In genomic region chr5:38994329-38994927, GRCh38 we compare ENCODE assay signal across 8 cellular contexts.
DNase-seq lines count a peak whose midpoint lies in the region; ATAC-seq and TF ChIP-seq lines count a peak whose summit lies in the region.

No MANE protein-coding gene starts in this region.

- in situ Hi-C loops in SK-MEL-5 (cut with HindIII; ENCODE audit: low pct_unique_long_range_greater_than_20kb, low sequenced_read_pairs): no loop called here

- no peak overlapping the region for H3K27ac Mint-ChIP-seq in nephron

- H3K27me3 ChIP-seq in DND-41 (ENCODE audit: insufficient read depth, low read length, poor library complexity): no peaks in the 10 kb centered on the region
- H3K27me3 ChIP-seq in fibroblast of lung (ENCODE audit: control insufficient read depth, insufficient read depth, low read length): no peaks in the 10 kb centered on the region
- no peaks in the 10 kb centered on the region for H3K27me3 ChIP-seq in testis

- no peak for DNase-seq in DND-41
- peak; percentile 95 for DNase-seq in SK-MEL-5 (ENCODE audit: low read depth, low spot score)
- DNase-seq in fibroblast of lung (ENCODE audit: low read depth in 2 of 2): peak; percentile 55 to 84
- no peak for DNase-seq in testis

- H3K79me2 ChIP-seq in DND-41 (ENCODE audit: insufficient read depth, low read length) (peaks cover 34% of the 10 kb centered on the region), fibroblast of lung (ENCODE audit: control insufficient read depth, insufficient read depth, low read length) (no peaks in the 10 kb centered on the region)

- H3K4me3 ChIP-seq in DND-41 (ENCODE audit: low read depth in 1 of 2, low read length in 2 of 2) (no peak overlapping the region), fibroblast of lung (replicated peaks in 1 of 4; ENCODE audit: control extremely low read depth in 1 of 4, insufficient read depth in 1 of 4, low read depth in 3 of 4, low read length in 4 of 4) (no peak overlapping the region), testis (no peak overlapping the region)

- no peaks in the 10 kb centered on the region for H3K27me3 Mint-ChIP-seq in nephron (ENCODE audit: low read depth)

- H3K4me1 ChIP-seq in DND-41 (ENCODE audit: insufficient read depth, low read length): no peaks in the 10 kb centered on the region
- H3K4me1 ChIP-seq in fibroblast of lung (ENCODE audit: control insufficient read depth, extremely low read depth, insufficient read depth, low read length): no peaks in the 10 kb centered on the region
- H3K4me1 ChIP-seq in testis: no peaks in the 10 kb centered on the region

- no peak overlapping the region for H3K4me3 Mint-ChIP-seq in nephron

- TF ChIP-seq POLR2A in testis (IDR thresholded peaks at IDR 0.05): no peak

- peak; percentile 67 for TF ChIP-seq RAD21 in Ishikawa (IDR thresholded peaks at IDR 0.05; ENCODE audit: low read depth)

- peak; percentile 35; the same call in 1 of the 3 replicates for ATAC-seq in DND-41 (ENCODE audit: insufficient read depth, low read depth)
- no peak for ATAC-seq in HG02852 (IDR thresholded peaks at IDR 0.05; ENCODE audit: unreplicated experiment)

- H4K20me1 ChIP-seq in DND-41 (ENCODE audit: insufficient read depth, low read length): no peaks in the 10 kb centered on the region; the same call in 1 of the 2 replicates
- no peaks in the 10 kb centered on the region for H4K20me1 ChIP-seq in fibroblast of lung (ENCODE audit: control insufficient read depth, extremely low read depth, insufficient read depth, low read length)

- peaks cover 52% of the 10 kb centered on the region for H3K36me3 Mint-ChIP-seq in nephron (ENCODE audit: low read depth)

- 48 to 56% methylated on average over 5 of the region's 5 CpGs for WGBS in testis, 2 donors

- H3K27ac ChIP-seq in 22Rv1 (no peak overlapping the region), DND-41 (ENCODE audit: low read length) (no peak overlapping the region), fibroblast of lung (ENCODE audit: insufficient read depth, low read length) (no peak overlapping the region), testis (no peak overlapping the region)

- intact Hi-C loops in testis (cut with DNase I; ENCODE audit: low total_unique reads): no loop called here

- no peak overlapping the region for H3K9ac ChIP-seq in DND-41 (ENCODE audit: low read depth, low read length)
- no peak overlapping the region for H3K9ac ChIP-seq in fibroblast of lung (ENCODE audit: insufficient read depth, low read length)

- no peak overlapping the region for H3K4me2 ChIP-seq in DND-41 (ENCODE audit: insufficient read depth, low read length)
- H3K4me2 ChIP-seq in fibroblast of lung (ENCODE audit: extremely low read depth, insufficient read depth, low read length): no peak overlapping the region

- H3K9me3 ChIP-seq in DND-41 (ENCODE audit: insufficient read depth, low read length, severe bottlenecking) (peaks cover 2% of the 10 kb centered on the region), fibroblast of lung (ENCODE audit: control insufficient read depth, insufficient read depth, low read depth, low read length) (no peaks in the 10 kb centered on the region), testis (no peaks in the 10 kb centered on the region)

- H2AFZ ChIP-seq in DND-41 (ENCODE audit: low read depth, low read length) (no peak overlapping the region), fibroblast of lung (ENCODE audit: low read length) (no peak overlapping the region)

- peak; percentile 76 for TF ChIP-seq CTCF in 22Rv1 (IDR thresholded peaks at IDR 0.05)
- TF ChIP-seq CTCF in DND-41 (IDR thresholded peaks at IDR 0.05; ENCODE audit: borderline replicate concordance, extremely low read depth, low read length, poor library complexity, severe bottlenecking): no peak
- peak; percentile 58 to 68 for TF ChIP-seq CTCF in fibroblast of lung (conservative IDR thresholded peaks at IDR 0.05 in 1 of 2, IDR thresholded peaks at IDR 0.05 in 1 of 2; ENCODE audit: low read depth in 1 of 2, low read length in 2 of 2)
- peak; percentile 39 to 57 (median 42) for TF ChIP-seq CTCF in nephron (IDR thresholded peaks at IDR 0.05; ENCODE audit: unreplicated experiment in 3 of 3)
- TF ChIP-seq CTCF in testis (IDR thresholded peaks at IDR 0.05): peak in 1 of 3 experiments; percentile 25

- H3K36me3 ChIP-seq in DND-41 (ENCODE audit: insufficient read depth, low read length) (peaks cover 56% of the 10 kb centered on the region), fibroblast of lung (ENCODE audit: control insufficient read depth, insufficient read depth, low read length) (peaks cover 2% of the 10 kb centered on the region), testis (ENCODE audit: low read depth, missing control alignments) (no peaks in the 10 kb centered on the region)

- peaks cover 19% of the 10 kb centered on the region for H3K9me3 Mint-ChIP-seq in nephron

- H3K4me1 Mint-ChIP-seq in nephron: no peaks in the 10 kb centered on the region

- no peak for TF ChIP-seq EP300 in Ishikawa (IDR thresholded peaks at IDR 0.05; ENCODE audit: borderline replicate concordance)

TF ChIP-seq in Ishikawa, 13 proteins besides CTCF, POLR2A, EP300 and RAD21:
- TF ChIP-seq TEAD4 (IDR thresholded peaks at IDR 0.05) (no peak), NFIC (IDR thresholded peaks at IDR 0.05) (peak; percentile 39; the same call in 1 of the 2 replicates)

Comparison
In these comparisons a context has a peak if more than half of its experiments do, and no peak if none do; other contexts are left out.
1. DNase-seq: peak in SK-MEL-5 (single experiment) and fibroblast of lung (2 of 2); none in DND-41 (single experiment) and testis (single experiment).